ENCODE assay signal across 8 cellular contexts in the genomic region with DNA sequence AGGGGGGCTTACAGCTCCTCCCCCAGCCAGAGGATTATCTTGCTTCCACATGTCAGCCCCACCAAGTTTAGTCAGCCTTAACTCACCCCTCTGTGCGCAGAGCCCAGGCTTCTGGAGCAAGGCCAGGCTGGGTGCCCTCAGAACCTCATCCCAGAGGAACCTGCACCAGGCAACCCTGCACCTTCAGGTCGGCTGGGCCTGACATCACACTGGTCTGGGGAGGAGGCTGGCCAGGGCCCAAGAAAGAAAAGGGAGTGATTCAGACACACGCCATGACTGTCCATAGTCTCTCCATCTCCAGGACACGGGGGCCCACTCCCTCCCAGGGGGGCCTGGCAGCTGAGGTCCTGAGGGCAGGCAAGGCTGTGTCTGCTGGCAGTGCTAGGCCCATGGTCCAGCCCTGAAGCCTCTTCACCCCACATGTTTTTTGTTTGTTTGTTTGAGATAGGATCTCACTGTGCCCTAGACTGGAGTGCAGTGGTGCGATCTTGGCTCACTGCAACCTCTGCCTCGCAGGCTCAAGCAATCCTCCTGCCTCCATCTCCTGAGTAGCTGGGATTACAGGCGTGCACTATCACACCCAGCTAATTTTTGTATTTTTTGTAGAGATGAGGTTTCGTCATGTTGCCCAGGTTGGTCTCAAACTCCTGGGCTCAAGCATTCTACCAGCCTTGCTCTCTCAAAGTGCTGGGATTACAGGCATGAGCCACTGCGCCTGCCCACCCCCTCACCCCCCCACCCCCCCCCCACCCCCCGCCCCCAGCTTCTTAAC. TPM values are rescaled to one million over a fixed set of nuclear protein-coding genes. Genes with fewer than 3 reads are reported as not detected.
DNase-seq lines count a peak whose midpoint lies in the region; ATAC-seq, FAIRE-seq and TF ChIP-seq lines count a peak whose summit lies in the region.

No MANE protein-coding gene starts in this region.

- no peaks in the 10 kb centered on the region for H4K20me1 ChIP-seq in KMS-11 (ENCODE audit: insufficient read depth)

- no peaks in the 10 kb centered on the region for H3K9me3 ChIP-seq in mesodermal cell (ENCODE audit: control insufficient read depth, low read length)

- 67 to 78% methylated on average over 4 to 5 of the region's 10 CpGs for WGBS in mesodermal cell (ENCODE audit: insufficient coverage in 2 of 2), 2 experiments

- no peak for FAIRE-seq in bronchial epithelial cell (lab: Jason Lieb, UNC)

- TF ChIP-seq CTCF in KMS-11 (conservative IDR thresholded peaks at IDR 0.05; ENCODE audit: low read depth, low read length) (no peak), bronchial epithelial cell (IDR thresholded peaks at IDR 0.05; ENCODE audit: insufficient read depth, low read length, severe bottlenecking) (no peak)

- H3K4me1 ChIP-seq in KMS-11 (ENCODE audit: low read depth, poor library complexity, severe bottlenecking) (peaks cover 8% of the 10 kb centered on the region), mesodermal cell (ENCODE audit: control insufficient read depth, insufficient read depth, low read length, poor library complexity, severe bottlenecking) (peaks cover 49% of the 10 kb centered on the region)

- no peaks in the 10 kb centered on the region for H3K36me3 ChIP-seq in KMS-11 (ENCODE audit: insufficient read depth)
- H3K36me3 ChIP-seq in bronchial epithelial cell (ENCODE audit: control insufficient read depth, insufficient read depth, low read length), result peaks cover 7% of the 10 kb centered on the region
- no peaks in the 10 kb centered on the region for H3K36me3 ChIP-seq in mesodermal cell (ENCODE audit: control insufficient read depth, insufficient read depth, low read length)

- DNase-seq in AG08395 (ENCODE audit: low spot score), result peak; percentile 75
- peak; percentile 92 for DNase-seq in bronchial epithelial cell (ENCODE audit: low read depth)
- no peak for DNase-seq in NCI-H2227 treated with DMSO at 0.1 percent for 48 hours (lab: John Stamatoyannopoulos, UW)
- no peak for DNase-seq in NCI-H1694 treated with DMSO at 0.1 percent for 48 hours (lab: John Stamatoyannopoulos, UW)
- no peak for DNase-seq in posterior vena cava (ENCODE audit: low spot score)

- H2AFZ ChIP-seq in KMS-11 (ENCODE audit: low read depth), result no peak overlapping the region

- peak overlapping the region; percentile 76; the same call in 1 of the 2 replicates for H3K4me2 ChIP-seq in KMS-11

- intact Hi-C loops in posterior vena cava (cut with DNase I), result no loop called here

- H3K79me2 ChIP-seq in KMS-11 (ENCODE audit: insufficient read depth, low read depth), result no peaks in the 10 kb centered on the region

- no peak overlapping the region for H3K4me3 ChIP-seq in KMS-11 (IDR thresholded peaks at IDR 0.05; ENCODE audit: insufficient read depth, low read depth, low read length)
- no peak overlapping the region for H3K4me3 ChIP-seq in bronchial epithelial cell (ENCODE audit: low read depth, low read length)
- no peak overlapping the region for H3K4me3 ChIP-seq in mesodermal cell (ENCODE audit: extremely low read depth, insufficient read depth, low read length, poor library complexity, severe bottlenecking)

- no peaks in the 10 kb centered on the region for H3K27me3 ChIP-seq in KMS-11 (ENCODE audit: insufficient read depth, low read depth)
- no peaks in the 10 kb centered on the region for H3K27me3 ChIP-seq in bronchial epithelial cell (ENCODE audit: control insufficient read depth, insufficient read depth, low read length)

- ATAC-seq in HG03378 (IDR thresholded peaks at IDR 0.05; ENCODE audit: unreplicated experiment), result no peak

- no peak overlapping the region for H3K9ac ChIP-seq in KMS-11

- no peak overlapping the region for H3K27ac ChIP-seq in KMS-11
- H3K27ac ChIP-seq in mesodermal cell (ENCODE audit: low read depth, low read length, severe bottlenecking), result peak overlapping the region; percentile 79

RNA-seq across cellular contexts. Expression of a gene that starts 11.1 kb away (rescaled TPM):
- 6.3 and 6.8 TPM in 2 replicates for total RNA-seq in bronchial epithelial cell
- 28.8 TPM for polyA plus RNA-seq in mesodermal cell (2013, experiment 1 of 2)
- polyA plus RNA-seq in mesodermal cell (2013, experiment 2 of 2), result 20.7 TPM
- total RNA-seq in posterior vena cava, result 10 to 100 TPM; 24.3 to 34.1 TPM

Comparison
In these comparisons a context has a peak if more than half of its experiments do, and no peak if none do; other contexts are left out.
1. DNase-seq: peak in AG08395 (single experiment) and bronchial epithelial cell (single experiment); none in NCI-H2227 treated with DMSO at 0.1 percent for 48 hours (single experiment), NCI-H1694 treated with DMSO at 0.1 percent for 48 hours (single experiment) and posterior vena cava (single experiment).